Comparison of ENCODE assay signal across 1 cellular context in genomic region chr14:39432619-39433451, GRCh38.
A peak's percentile ranks its signal among the peaks of the same experiment; 100 is the strongest.
TF ChIP-seq lines count a peak whose summit lies in the region.

No MANE protein-coding gene starts in this region.

TF ChIP-seq in HepG2, 621 proteins besides CTCF, POLR2A, EP300 and RAD21 (continued from another document and continues in another):
- 0 out of 2 replicates have a peak, but pooled peaks have one; percentile 85 for TF ChIP-seq ZBTB10 (CRISPR knock-in tag; IDR thresholded peaks at IDR 0.05; ENCODE audit: borderline replicate concordance)
- peak; percentile 76 for TF ChIP-seq ADNP (CRISPR knock-in tag; IDR thresholded peaks at IDR 0.05)
- TF ChIP-seq ZNF274 (CRISPR knock-in tag; IDR thresholded peaks at IDR 0.05), result peak; percentile 78
- TF ChIP-seq STAT6 (CRISPR knock-in tag; IDR thresholded peaks at IDR 0.05; ENCODE audit: borderline replicate concordance), result peak; percentile 98; the same call in 1 of the 2 replicates
- TF ChIP-seq BATF2 (CRISPR knock-in tag; IDR thresholded peaks at IDR 0.05), result no peak; the same call in 1 of the 2 replicates
- peak; percentile 96 for TF ChIP-seq DMAP1 (CRISPR knock-in tag; IDR thresholded peaks at IDR 0.05)
- no peak for TF ChIP-seq KIAA2018 (CRISPR knock-in tag; IDR thresholded peaks at IDR 0.05; ENCODE audit: borderline replicate concordance)
- TF ChIP-seq ZNF10 (CRISPR knock-in tag; IDR thresholded peaks at IDR 0.05; ENCODE audit: borderline replicate concordance, low read depth), result no peak
- peak; percentile 85 for TF ChIP-seq ZNF264 (CRISPR knock-in tag; IDR thresholded peaks at IDR 0.05)
- TF ChIP-seq AHDC1 (CRISPR knock-in tag; IDR thresholded peaks at IDR 0.05; ENCODE audit: borderline replicate concordance), result peak; percentile 88
- TF ChIP-seq SP5 (CRISPR knock-in tag; IDR thresholded peaks at IDR 0.05; ENCODE audit: borderline replicate concordance, low read depth), result peak; percentile 97
- peak; percentile 75; the same call in 1 of the 2 replicates for TF ChIP-seq PITX1 (CRISPR knock-in tag; IDR thresholded peaks at IDR 0.05)
- TF ChIP-seq ZBTB46 (CRISPR knock-in tag; IDR thresholded peaks at IDR 0.05; ENCODE audit: borderline replicate concordance), result 0 out of 2 replicates have a peak, but pooled peaks have one; percentile 53
- no peak for TF ChIP-seq SOX6 (IDR thresholded peaks at IDR 0.05)
- TF ChIP-seq SOX6 (CRISPR knock-in tag; IDR thresholded peaks at IDR 0.05), result peak; percentile 84
